1 cellular context compared by ENCODE assay signal in genomic region chr4:140612356-140612755, GRCh38.
TF ChIP-seq lines count a peak whose summit lies in the region.

No MANE protein-coding gene starts in this region.

TF ChIP-seq in HepG2, 621 proteins besides CTCF, POLR2A, EP300 and RAD21 (continued from another document):
- TF ChIP-seq, protein P1, sequence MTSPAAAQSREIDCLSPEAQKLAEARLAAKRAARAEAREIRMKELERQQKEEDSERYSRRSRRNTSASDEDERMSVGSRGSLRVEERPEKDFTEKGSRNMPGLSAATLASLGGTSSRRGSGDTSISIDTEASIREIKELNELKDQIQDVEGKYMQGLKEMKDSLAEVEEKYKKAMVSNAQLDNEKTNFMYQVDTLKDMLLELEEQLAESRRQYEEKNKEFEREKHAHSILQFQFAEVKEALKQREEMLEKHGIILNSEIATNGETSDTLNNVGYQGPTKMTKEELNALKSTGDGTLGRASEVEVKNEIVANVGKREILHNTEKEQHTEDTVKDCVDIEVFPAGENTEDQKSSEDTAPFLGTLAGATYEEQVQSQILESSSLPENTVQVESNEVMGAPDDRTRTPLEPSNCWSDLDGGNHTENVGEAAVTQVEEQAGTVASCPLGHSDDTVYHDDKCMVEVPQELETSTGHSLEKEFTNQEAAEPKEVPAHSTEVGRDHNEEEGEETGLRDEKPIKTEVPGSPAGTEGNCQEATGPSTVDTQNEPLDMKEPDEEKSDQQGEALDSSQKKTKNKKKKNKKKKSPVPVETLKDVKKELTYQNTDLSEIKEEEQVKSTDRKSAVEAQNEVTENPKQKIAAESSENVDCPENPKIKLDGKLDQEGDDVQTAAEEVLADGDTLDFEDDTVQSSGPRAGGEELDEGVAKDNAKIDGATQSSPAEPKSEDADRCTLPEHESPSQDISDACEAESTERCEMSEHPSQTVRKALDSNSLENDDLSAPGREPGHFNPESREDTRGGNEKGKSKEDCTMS (CRISPR knock-in tag; conservative IDR thresholded peaks at IDR 0.05): no peak
- TF ChIP-seq ZNF879 (CRISPR knock-in tag; IDR thresholded peaks at IDR 0.05) (no peak), MBNL3 (CRISPR knock-in tag; conservative IDR thresholded peaks at IDR 0.05) (no peak), RNF2 (conservative IDR thresholded peaks at IDR 0.05; ENCODE audit: low read depth) (no peak)
TF ChIP-seq in HepG2: peak in this region for 0.
